Comparison of ENCODE assay signal across 19 cellular contexts in genomic region chr17:2996208-2996855, GRCh38.
DNase-seq lines count a peak whose midpoint lies in the region; ATAC-seq and TF ChIP-seq lines count a peak whose summit lies in the region.
"Had no signal": no experiment of that assay in that cellular context is flagged by ENCODE, and none has a peak within 500 bp of the region (broad histone marks: within the 10 kb centered on the region; RNA-seq: fewer than 3 reads in every experiment).

No MANE protein-coding gene starts in this region.

- no peaks in the 10 kb centered on the region for H3K79me2 ChIP-seq in GM23338 (replicated peaks; ENCODE audit: insufficient read depth)

- no peak overlapping the region for H3K14ac ChIP-seq in mesenchymal stem cell (ENCODE audit: low read length in 2 of 2)

- peaks cover 8% of the 10 kb centered on the region for H3K27me3 Mint-ChIP-seq in GM23338 (ENCODE audit: insufficient read depth, low read depth, poor library complexity)
- H3K27me3 Mint-ChIP-seq: stimulated activated naive B cell treated with anti-CD40 and anti-IgM and Interleukin-4, amounts not matched to agents 10 μg/mL and 1 μg/mL and 100 μg/mL, for 72 hours; T-cell had no signal

- no peaks in the 10 kb centered on the region for H3F3A ChIP-seq in GM23338 (replicated peaks; ENCODE audit: low read depth)

- no peak overlapping the region for H3K9ac ChIP-seq in mesenchymal stem cell (ENCODE audit: low read length)
- H3K9ac ChIP-seq: BLaER1 had no signal

- TF ChIP-seq CTCF in GM23338 (conservative IDR thresholded peaks at IDR 0.05; ENCODE audit: low read depth in 2 of 2) (no peak), stomach (IDR thresholded peaks at IDR 0.05) (no peak), BE2C (IDR thresholded peaks at IDR 0.05; ENCODE audit: low read depth, low read length) (no peak)

- H4K91ac ChIP-seq in mesenchymal stem cell (ENCODE audit: low read length), result no peak overlapping the region

- no peak overlapping the region for H2BK120ac ChIP-seq in mesenchymal stem cell (ENCODE audit: low read depth, low read length)

- H3K4me1 ChIP-seq in GM23338 (ENCODE audit: insufficient read depth) (no peaks in the 10 kb centered on the region), mesenchymal stem cell (ENCODE audit: control insufficient read depth, insufficient read depth, low read depth, low read length) (peaks cover 3% of the 10 kb centered on the region), stomach (peaks cover 19 to 31% (median 24%) of the 10 kb centered on the region in 4 donors), BE2C (no peaks in the 10 kb centered on the region)
- H3K4me1 ChIP-seq: right lobe of liver had no signal

- DNase-seq in GM23338 (ENCODE audit: low spot score), result no peak
- DNase-seq in mesenchymal stem cell, result no peak
- DNase-seq in stomach, result peak; percentile 67
- DNase-seq in BE2C, result no peak
- DNase-seq in NCI-H2029 (lab: John Stamatoyannopoulos, UW), result no peak
- DNase-seq: activated CD4-positive, CD25-positive, alpha-beta regulatory T cell; left cardiac atrium; NCI-H187; NCI-H774; stimulated activated naive B cell treated with anti-CD40 and anti-IgM and Interleukin-4, amounts not matched to agents 10 μg/mL and 1 μg/mL and 100 μg/mL, for 72 hours; T-cell had no signal

- 83% methylated on average over 11 of the region's 12 CpGs for WGBS in mesenchymal stem cell
- 37 to 58% (median 42%) methylated on average over 12 of the region's 12 CpGs for WGBS in stomach, 5 donors

- TF ChIP-seq EP300 in stomach (IDR thresholded peaks at IDR 0.05), result no peak

- H2AFZ ChIP-seq in GM23338 (no peak overlapping the region), mesenchymal stem cell (ENCODE audit: low read depth, low read length) (no peak overlapping the region)

- H3K79me1 ChIP-seq in mesenchymal stem cell (replicated peaks; ENCODE audit: low read length, poor library complexity, severe bottlenecking), result no peaks in the 10 kb centered on the region

- H2AK5ac ChIP-seq in mesenchymal stem cell (ENCODE audit: low read length, severe bottlenecking), result no peak overlapping the region

- H3K4me3 ChIP-seq in GM23338 (no peak overlapping the region), mesenchymal stem cell (ENCODE audit: insufficient read depth in 1 of 2, low read depth in 1 of 2, low read length in 2 of 2) (no peak overlapping the region), stomach (no peak overlapping the region), BE2C (ENCODE audit: low read depth, low read length) (no peak overlapping the region)
- H3K4me3 ChIP-seq: BLaER1, cardiac muscle cell, right lobe of liver had no signal

- no peaks in the 10 kb centered on the region for H3K9me2 ChIP-seq in GM23338 (ENCODE audit: insufficient read depth)

- intact Hi-C loops in stomach (cut with DNase I; ENCODE audit: low total_unique reads), result no loop called here

- H2BK12ac ChIP-seq in mesenchymal stem cell (ENCODE audit: low read length in 2 of 2), result no peak overlapping the region

- no peak overlapping the region for H3K4ac ChIP-seq in mesenchymal stem cell (ENCODE audit: low read depth in 1 of 2, low read length in 2 of 2)

- no peaks in the 10 kb centered on the region for H3K4me1 Mint-ChIP-seq in GM23338
- H3K4me1 Mint-ChIP-seq: nephron; stimulated activated naive B cell treated with anti-CD40 and anti-IgM and Interleukin-4, amounts not matched to agents 10 μg/mL and 1 μg/mL and 100 μg/mL, for 72 hours; T-cell had no signal

- no peaks in the 10 kb centered on the region for H3K9me3 Mint-ChIP-seq in GM23338
- H3K9me3 Mint-ChIP-seq: activated naive CD4-positive, alpha-beta T cell treated with anti-CD3 and anti-CD28 coated beads, Interleukin-2, amount 50 U/mL, for 72 hours; nephron; stimulated activated naive B cell treated with anti-CD40 and anti-IgM and Interleukin-4, amounts not matched to agents 10 μg/mL and 1 μg/mL and 100 μg/mL, for 72 hours; T-cell had no signal

- H3K27ac ChIP-seq in GM23338 (ENCODE audit: low read depth), result 0 out of 2 replicates have a peak overlapping the region, but pooled peaks have one; percentile 32
- peak overlapping the region; percentile 60 for H3K27ac ChIP-seq in cingulate gyrus (ENCODE audit: low read depth, low read length)
- H3K27ac ChIP-seq in mesenchymal stem cell (ENCODE audit: low read length, poor library complexity, severe bottlenecking), result no peak overlapping the region
- peak overlapping the region; percentile 68 to 87 (median 76) for H3K27ac ChIP-seq in stomach
- H3K27ac ChIP-seq: cardiac muscle cell, right lobe of liver had no signal

- H4K20me1 ChIP-seq in GM23338 (replicated peaks; ENCODE audit: insufficient read depth), result 0 out of 2 replicates have a peak, but pooled peaks cover 7% of the 10 kb centered on the region

- no peak for TF ChIP-seq POLR2A in stomach (IDR thresholded peaks at IDR 0.05)

- H3K27me3 ChIP-seq in GM23338 (ENCODE audit: insufficient read depth), result no peaks in the 10 kb centered on the region
- no peaks in the 10 kb centered on the region for H3K27me3 ChIP-seq in mesenchymal stem cell (ENCODE audit: control insufficient read depth in 1 of 2, insufficient read depth in 1 of 2, low read length in 2 of 2)
- H3K27me3 ChIP-seq in stomach, result no peaks in the 10 kb centered on the region
- no peaks in the 10 kb centered on the region for H3K27me3 ChIP-seq in BE2C
- H3K27me3 ChIP-seq: BLaER1, cardiac muscle cell, right lobe of liver had no signal

- no peak overlapping the region for H3K4me3 Mint-ChIP-seq in GM23338
- H3K4me3 Mint-ChIP-seq: nephron; stimulated activated naive B cell treated with anti-CD40 and anti-IgM and Interleukin-4, amounts not matched to agents 10 μg/mL and 1 μg/mL and 100 μg/mL, for 72 hours; T-cell had no signal

- peak overlapping the region; percentile 32 for H4K8ac ChIP-seq in mesenchymal stem cell (ENCODE audit: low read length)

- H3K36me3 ChIP-seq in GM23338 (ENCODE audit: insufficient read depth), result peaks cover 21% of the 10 kb centered on the region
- H3K36me3 ChIP-seq in mesenchymal stem cell (ENCODE audit: control insufficient read depth in 1 of 2, insufficient read depth in 2 of 2, low read depth in 1 of 2, low read length in 2 of 2), result peaks cover 0 to 20% of the 10 kb centered on the region in 2 experiments
- H3K36me3 ChIP-seq in stomach, result peaks cover 6 to 58% (median 35%) of the 10 kb centered on the region in 4 donors
- peaks cover 8% of the 10 kb centered on the region for H3K36me3 ChIP-seq in BE2C
- H3K36me3 ChIP-seq: cardiac muscle cell, right lobe of liver had no signal

- no peak overlapping the region for H2BK5ac ChIP-seq in mesenchymal stem cell (ENCODE audit: low read depth, low read length, poor library complexity, severe bottlenecking)

- H3K4me2 ChIP-seq in GM23338, result no peak overlapping the region
- no peak overlapping the region for H3K4me2 ChIP-seq in mesenchymal stem cell (ENCODE audit: low read length, poor library complexity, severe bottlenecking)
- H3K4me2 ChIP-seq: BLaER1 had no signal

- H2BK15ac ChIP-seq in mesenchymal stem cell (ENCODE audit: low read depth, poor library complexity, severe bottlenecking), result peak overlapping the region; percentile 35

- H3K9me3 ChIP-seq in mesenchymal stem cell (ENCODE audit: control insufficient read depth, low read length) (no peaks in the 10 kb centered on the region), stomach (no peaks in the 10 kb centered on the region), BE2C (no peaks in the 10 kb centered on the region)
- H3K9me3 ChIP-seq: BLaER1, right lobe of liver had no signal

- H3K36me3 Mint-ChIP-seq in GM23338 (ENCODE audit: low read depth), result peaks cover 33% of the 10 kb centered on the region
- H3K36me3 Mint-ChIP-seq: activated naive CD4-positive, alpha-beta T cell treated with anti-CD3 and anti-CD28 coated beads, Interleukin-2, amount 50 U/mL, for 72 hours had no signal

- no peak overlapping the region; the same call in 1 of the 2 replicates for H3K27ac Mint-ChIP-seq in GM23338
- H3K27ac Mint-ChIP-seq: activated naive CD4-positive, alpha-beta T cell treated with anti-CD3 and anti-CD28 coated beads, Interleukin-2, amount 50 U/mL, for 72 hours; stimulated activated naive B cell treated with anti-CD40 and anti-IgM and Interleukin-4, amounts not matched to agents 10 μg/mL and 1 μg/mL and 100 μg/mL, for 72 hours; T-cell had no signal

- H3K23ac ChIP-seq in mesenchymal stem cell (ENCODE audit: low read length in 2 of 2), result no peak overlapping the region

- H3K18ac ChIP-seq in mesenchymal stem cell (ENCODE audit: low read depth in 1 of 2, low read length in 2 of 2), result no peak overlapping the region

- no peak for ATAC-seq in GM23338
- ATAC-seq in HG02970 (IDR thresholded peaks at IDR 0.05; ENCODE audit: low FRiP score, unreplicated experiment), result no peak
- ATAC-seq in GM18519 (IDR thresholded peaks at IDR 0.05; ENCODE audit: low FRiP score, unreplicated experiment), result no peak
- ATAC-seq: activated naive CD4-positive, alpha-beta T cell treated with anti-CD3 and anti-CD28 coated beads, Interleukin-2, amount 50 U/mL, for 72 hours; right lobe of liver; stimulated activated naive B cell treated with anti-CD40 and anti-IgM and Interleukin-4, amounts not matched to agents 10 μg/mL and 1 μg/mL and 100 μg/mL, for 72 hours; T-cell had no signal

TF ChIP-seq in GM23338, 12 proteins besides CTCF, POLR2A, EP300 and RAD21:
- TF ChIP-seq EZH2phosphoT487 (IDR thresholded peaks at IDR 0.05; ENCODE audit: unreplicated experiment), result no peak
